In genomic region chr9:103755441-103755840, GRCh38 we compare ENCODE assay signal across 30 cellular contexts.
"Had no signal": no experiment of that assay in that cellular context is flagged by ENCODE, and none has a peak within 500 bp of the region (broad histone marks: within the 10 kb centered on the region; RNA-seq: fewer than 3 reads in every experiment).

No MANE protein-coding gene starts in this region.

- ATAC-seq: activated CD8-positive, alpha-beta T cell treated with anti-CD3 and anti-CD28 coated beads for 36 hours; activated naive CD8-positive, alpha-beta T cell treated with anti-CD3 and anti-CD28 coated beads, Interleukin-2, amount 50 U/mL, for 24 hours; activated T-cell treated with anti-CD3 and anti-CD28 coated beads, Interleukin-2, amount 50 U/mL, for 4 hours; activated T-cell treated with anti-CD3 and anti-CD28 coated beads, Interleukin-2, amount 50 U/mL, for 72 hours; body of pancreas had no signal

- H3K4me3 ChIP-seq: ascending aorta, body of pancreas, breast epithelium had no signal

- H3K4me1 ChIP-seq: ascending aorta, body of pancreas, breast epithelium had no signal

- H3K27me3 ChIP-seq: ascending aorta, body of pancreas, brain microvascular endothelial cell, breast epithelium had no signal

- H3K27ac ChIP-seq: ascending aorta, body of pancreas, brain microvascular endothelial cell, breast epithelium, VCaP had no signal

- DNase-seq: activated B cell treated with CpG ODN at 0.5 μM for 24 hours; activated CD4-positive, alpha-beta memory T cell treated with anti-CD3 and anti-CD28 coated beads for 36 hours; activated CD4-positive, alpha-beta T cell treated with anti-CD3 and anti-CD28 coated beads for 4 hours; activated CD4-positive, alpha-beta T cell treated with anti-CD3 and anti-CD28 coated beads, Interleukin-2, amount 10 ng/mL, durations not matched to agents 24 days and 14 days; activated CD4-positive, alpha-beta T cell treated with anti-CD3 and anti-CD28 coated beads, Interleukin-2, amount 50 U/mL, for 1 hour; activated CD4-positive, alpha-beta T cell treated with anti-CD3 and anti-CD28 coated beads, Interleukin-2, amount 50 U/mL, for 4 hours; activated CD4-positive, CD25-positive, alpha-beta regulatory T cell treated with anti-CD3 and anti-CD28 coated beads, Interleukin-2, amount 50 U/mL, for 72 hours; activated CD8-positive, alpha-beta memory T cell treated with anti-CD3 and anti-CD28 coated beads, Interleukin-2, amount 50 U/mL, for 4 hours; activated CD8-positive, alpha-beta T cell treated with anti-CD3 and anti-CD28 coated beads for 36 hours; activated effector memory CD4-positive, alpha-beta T cell treated with Interleukin-2 at 50 U/mL for 16 hours; activated gamma-delta T cell; activated naive CD4-positive, alpha-beta T cell treated with anti-CD3 and anti-CD28 coated beads, Interleukin-2, amount 10 ng/mL, durations not matched to agents 7 days and 5 days; activated naive CD4-positive, alpha-beta T cell treated with Interleukin-2 at 50 U/mL for 16 hours; activated naive CD8-positive, alpha-beta T cell treated with anti-CD3 and anti-CD28 coated beads, Interleukin-2, amount 10 ng/mL, durations not matched to agents 7 days and 5 days; activated naive CD8-positive, alpha-beta T cell treated with anti-CD3 and anti-CD28 coated beads, Interleukin-2, amount 50 U/mL, for 24 hours; activated T-cell treated with anti-CD3 and anti-CD28 coated beads for 4 hours; activated T-cell treated with anti-CD3 and anti-CD28 coated beads, Interleukin-2, amount 50 U/mL, for 1 hour; activated T-cell treated with anti-CD3 and anti-CD28 coated beads, Interleukin-2, amount 50 U/mL, for 4 hours; activated T-cell treated with anti-CD3 and anti-CD28 coated beads, Interleukin-2, amount 50 U/mL, for 72 hours; amygdala; anterior cingulate cortex; body of pancreas; brain microvascular endothelial cell; cerebellar nuclear complex; T-helper 1 cell; T-helper 2 cell; T-helper 9 cell had no signal

- H3K9me3 ChIP-seq: ascending aorta, body of pancreas, breast epithelium had no signal

- H3K36me3 ChIP-seq: ascending aorta, brain microvascular endothelial cell, breast epithelium had no signal
